In the genomic region with DNA sequence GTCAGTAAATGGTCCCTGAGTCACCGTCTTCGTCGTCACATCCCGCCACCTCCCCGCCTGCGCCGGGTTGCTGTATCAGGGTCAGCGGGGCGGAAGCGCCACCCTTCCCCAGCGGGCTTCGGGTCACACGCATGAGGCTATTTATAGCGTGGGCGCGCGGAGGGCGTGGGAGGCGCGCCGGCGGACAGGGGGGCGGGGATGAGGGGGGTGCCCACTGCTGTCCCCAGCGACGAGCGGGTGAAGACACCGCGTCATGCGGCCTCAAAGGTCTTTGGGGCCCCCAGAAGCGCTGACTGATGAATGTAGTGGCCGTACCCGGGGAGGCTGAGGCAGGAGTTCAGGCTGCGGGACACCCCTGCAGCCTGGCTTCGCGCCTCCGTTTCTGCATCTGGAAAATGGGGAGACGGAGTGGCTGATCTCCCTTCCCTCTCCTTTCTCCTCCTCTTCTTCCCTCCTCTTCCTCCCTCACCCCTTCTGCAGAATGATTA, we compare ENCODE assay signal across 1 cellular context.
TF ChIP-seq lines count a peak whose summit lies in the region.

No MANE protein-coding gene starts in this region.

TF ChIP-seq in SK-N-SH, 30 proteins besides CTCF, POLR2A, EP300 and RAD21 (continued from another document):
- TF ChIP-seq, protein P1, sequence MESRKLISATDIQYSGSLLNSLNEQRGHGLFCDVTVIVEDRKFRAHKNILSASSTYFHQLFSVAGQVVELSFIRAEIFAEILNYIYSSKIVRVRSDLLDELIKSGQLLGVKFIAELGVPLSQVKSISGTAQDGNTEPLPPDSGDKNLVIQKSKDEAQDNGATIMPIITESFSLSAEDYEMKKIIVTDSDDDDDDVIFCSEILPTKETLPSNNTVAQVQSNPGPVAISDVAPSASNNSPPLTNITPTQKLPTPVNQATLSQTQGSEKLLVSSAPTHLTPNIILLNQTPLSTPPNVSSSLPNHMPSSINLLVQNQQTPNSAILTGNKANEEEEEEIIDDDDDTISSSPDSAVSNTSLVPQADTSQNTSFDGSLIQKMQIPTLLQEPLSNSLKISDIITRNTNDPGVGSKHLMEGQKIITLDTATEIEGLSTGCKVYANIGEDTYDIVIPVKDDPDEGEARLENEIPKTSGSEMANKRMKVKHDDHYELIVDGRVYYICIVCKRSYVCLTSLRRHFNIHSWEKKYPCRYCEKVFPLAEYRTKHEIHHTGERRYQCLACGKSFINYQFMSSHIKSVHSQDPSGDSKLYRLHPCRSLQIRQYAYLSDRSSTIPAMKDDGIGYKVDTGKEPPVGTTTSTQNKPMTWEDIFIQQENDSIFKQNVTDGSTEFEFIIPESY (IDR thresholded peaks at IDR 0.05; ENCODE audit: borderline replicate concordance, low read depth): no peak
- TF ChIP-seq TEAD4 (IDR thresholded peaks at IDR 0.05; ENCODE audit: borderline replicate concordance, insufficient read depth): no peak
- no peak for TF ChIP-seq JUND (IDR thresholded peaks at IDR 0.05)
- TF ChIP-seq FOXJ3 (CRISPR knock-in tag; IDR thresholded peaks at IDR 0.05): no peak
- TF ChIP-seq SMC3 (IDR thresholded peaks at IDR 0.05; ENCODE audit: low read depth, low read length): no peak
- TF ChIP-seq GATA2 (CRISPR knock-in tag; IDR thresholded peaks at IDR 0.05): no peak
- TF ChIP-seq FOXM1 (IDR thresholded peaks at IDR 0.05; ENCODE audit: low read depth): no peak
- TF ChIP-seq TAF1 (IDR thresholded peaks at IDR 0.05; ENCODE audit: borderline replicate concordance, low read depth, low read length): no peak
- TF ChIP-seq RXRA (IDR thresholded peaks at IDR 0.05; ENCODE audit: borderline replicate concordance, low read depth): no peak
TF ChIP-seq in SK-N-SH: peak in this region for 0.
